1 cellular context compared by ENCODE assay signal in genomic region chr13:32195713-32196112, GRCh38.
TF ChIP-seq lines count a peak whose summit lies in the region.

No MANE protein-coding gene starts in this region.

TF ChIP-seq in HepG2, 621 proteins besides CTCF, POLR2A, EP300 and RAD21 (continued from another document):
- TF ChIP-seq PAXIP1 (CRISPR knock-in tag; conservative IDR thresholded peaks at IDR 0.05): 0 out of 2 replicates have a peak, but pooled peaks have one; percentile 18
- TF ChIP-seq AKAP8 (CRISPR knock-in tag; IDR thresholded peaks at IDR 0.05): no peak
- TF ChIP-seq FOXA1 (IDR thresholded peaks at IDR 0.05): no peak
- peak; percentile 75 for TF ChIP-seq FOXA1 (CRISPR knock-in tag; IDR thresholded peaks at IDR 0.05)
- no peak for TF ChIP-seq SAFB2 (CRISPR knock-in tag; IDR thresholded peaks at IDR 0.05; ENCODE audit: borderline replicate concordance, low read depth)
- no peak for TF ChIP-seq KAT2B (IDR thresholded peaks at IDR 0.05; ENCODE audit: borderline replicate concordance, low read depth, low read length)
- TF ChIP-seq, protein P1, sequence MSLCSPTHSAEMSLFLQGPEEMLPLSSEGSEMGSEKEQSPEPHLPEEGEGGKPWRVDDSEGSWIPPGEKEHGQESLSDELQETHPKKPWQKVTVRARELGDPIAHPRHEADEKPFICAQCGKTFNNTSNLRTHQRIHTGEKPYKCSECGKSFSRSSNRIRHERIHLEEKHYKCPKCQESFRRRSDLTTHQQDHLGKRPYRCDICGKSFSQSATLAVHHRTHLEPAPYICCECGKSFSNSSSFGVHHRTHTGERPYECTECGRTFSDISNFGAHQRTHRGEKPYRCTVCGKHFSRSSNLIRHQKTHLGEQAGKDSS (CRISPR knock-in tag; IDR thresholded peaks at IDR 0.05; ENCODE audit: borderline replicate concordance, low read depth): no peak
- TF ChIP-seq SOX6 (IDR thresholded peaks at IDR 0.05): no peak
- TF ChIP-seq SOX6 (CRISPR knock-in tag; IDR thresholded peaks at IDR 0.05): peak; percentile 90
- TF ChIP-seq CREB1 (IDR thresholded peaks at IDR 0.05): no peak
- TF ChIP-seq CREB1 (CRISPR knock-in tag; IDR thresholded peaks at IDR 0.05): peak; percentile 44
- TF ChIP-seq RARA (CRISPR knock-in tag; IDR thresholded peaks at IDR 0.05): peak; percentile 28; the same call in 1 of the 2 replicates
- TF ChIP-seq NR2F2 (IDR thresholded peaks at IDR 0.05; ENCODE audit: borderline replicate concordance, low read depth): 0 out of 2 replicates have a peak, but pooled peaks have one; percentile 50
- TF ChIP-seq, protein P2, sequence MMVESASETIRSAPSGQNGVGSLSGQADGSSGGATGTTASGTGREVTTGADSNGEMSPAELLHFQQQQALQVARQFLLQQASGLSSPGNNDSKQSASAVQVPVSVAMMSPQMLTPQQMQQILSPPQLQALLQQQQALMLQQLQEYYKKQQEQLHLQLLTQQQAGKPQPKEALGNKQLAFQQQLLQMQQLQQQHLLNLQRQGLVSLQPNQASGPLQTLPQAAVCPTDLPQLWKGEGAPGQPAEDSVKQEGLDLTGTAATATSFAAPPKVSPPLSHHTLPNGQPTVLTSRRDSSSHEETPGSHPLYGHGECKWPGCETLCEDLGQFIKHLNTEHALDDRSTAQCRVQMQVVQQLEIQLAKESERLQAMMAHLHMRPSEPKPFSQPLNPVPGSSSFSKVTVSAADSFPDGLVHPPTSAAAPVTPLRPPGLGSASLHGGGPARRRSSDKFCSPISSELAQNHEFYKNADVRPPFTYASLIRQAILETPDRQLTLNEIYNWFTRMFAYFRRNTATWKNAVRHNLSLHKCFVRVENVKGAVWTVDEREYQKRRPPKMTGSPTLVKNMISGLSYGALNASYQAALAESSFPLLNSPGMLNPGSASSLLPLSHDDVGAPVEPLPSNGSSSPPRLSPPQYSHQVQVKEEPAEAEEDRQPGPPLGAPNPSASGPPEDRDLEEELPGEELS (CRISPR knock-in tag; IDR thresholded peaks at IDR 0.05): 0 out of 2 replicates have a peak, but pooled peaks have one; percentile 12
- peak; percentile 62 for TF ChIP-seq CEBPG (CRISPR knock-in tag; IDR thresholded peaks at IDR 0.05)
- no peak for TF ChIP-seq TBL1XR1 (IDR thresholded peaks at IDR 0.05; ENCODE audit: borderline replicate concordance, low read length, partially characterized antibody)
- peak; percentile 51; the same call in 1 of the 2 replicates for TF ChIP-seq NCOA2 (CRISPR knock-in tag; IDR thresholded peaks at IDR 0.05)
- 0 out of 2 replicates have a peak, but pooled peaks have one; percentile 23 for TF ChIP-seq POGZ (CRISPR knock-in tag; IDR thresholded peaks at IDR 0.05)
- TF ChIP-seq SOX13 (IDR thresholded peaks at IDR 0.05): peak; percentile 75
- TF ChIP-seq SOX13 (CRISPR knock-in tag; conservative IDR thresholded peaks at IDR 0.05 in 1 of 2, IDR thresholded peaks at IDR 0.05 in 1 of 2): peak in 1 of 2 experiments; percentile 94; a peak in 2 of 4 replicates
- TF ChIP-seq NR2F1 (CRISPR knock-in tag; IDR thresholded peaks at IDR 0.05): 0 out of 4 replicates have a peak, but pooled peaks of 1 of the 2 experiments have one; percentile 48
- peak; percentile 54 for TF ChIP-seq HNF4A (CRISPR knock-in tag; IDR thresholded peaks at IDR 0.05)
- TF ChIP-seq HMG20A (CRISPR knock-in tag; IDR thresholded peaks at IDR 0.05; ENCODE audit: borderline replicate concordance): peak; percentile 35; the same call in 1 of the 2 replicates
- TF ChIP-seq, protein P3, sequence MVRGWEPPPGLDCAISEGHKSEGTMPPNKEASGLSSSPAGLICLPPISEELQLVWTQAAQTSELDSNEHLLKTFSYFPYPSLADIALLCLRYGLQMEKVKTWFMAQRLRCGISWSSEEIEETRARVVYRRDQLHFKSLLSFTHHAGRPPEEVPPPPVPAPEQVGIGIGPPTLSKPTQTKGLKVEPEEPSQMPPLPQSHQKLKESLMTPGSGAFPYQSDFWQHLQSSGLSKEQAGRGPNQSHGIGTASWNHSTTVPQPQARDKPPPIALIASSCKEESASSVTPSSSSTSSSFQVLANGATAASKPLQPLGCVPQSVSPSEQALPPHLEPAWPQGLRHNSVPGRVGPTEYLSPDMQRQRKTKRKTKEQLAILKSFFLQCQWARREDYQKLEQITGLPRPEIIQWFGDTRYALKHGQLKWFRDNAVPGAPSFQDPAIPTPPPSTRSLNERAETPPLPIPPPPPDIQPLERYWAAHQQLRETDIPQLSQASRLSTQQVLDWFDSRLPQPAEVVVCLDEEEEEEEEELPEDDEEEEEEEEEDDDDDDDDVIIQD (CRISPR knock-in tag; IDR thresholded peaks at IDR 0.05; ENCODE audit: low read depth): peak; percentile 37; the same call in 1 of the 2 replicates
- peak; percentile 76 for TF ChIP-seq NR2F6 (IDR thresholded peaks at IDR 0.05)
- TF ChIP-seq NR2F6 (CRISPR knock-in tag; IDR thresholded peaks at IDR 0.05): peak; percentile 64; the same call in 1 of the 2 replicates
- TF ChIP-seq HDAC2 (CRISPR knock-in tag; IDR thresholded peaks at IDR 0.05): 0 out of 2 replicates have a peak, but pooled peaks have one; percentile 20
- TF ChIP-seq, protein P4, sequence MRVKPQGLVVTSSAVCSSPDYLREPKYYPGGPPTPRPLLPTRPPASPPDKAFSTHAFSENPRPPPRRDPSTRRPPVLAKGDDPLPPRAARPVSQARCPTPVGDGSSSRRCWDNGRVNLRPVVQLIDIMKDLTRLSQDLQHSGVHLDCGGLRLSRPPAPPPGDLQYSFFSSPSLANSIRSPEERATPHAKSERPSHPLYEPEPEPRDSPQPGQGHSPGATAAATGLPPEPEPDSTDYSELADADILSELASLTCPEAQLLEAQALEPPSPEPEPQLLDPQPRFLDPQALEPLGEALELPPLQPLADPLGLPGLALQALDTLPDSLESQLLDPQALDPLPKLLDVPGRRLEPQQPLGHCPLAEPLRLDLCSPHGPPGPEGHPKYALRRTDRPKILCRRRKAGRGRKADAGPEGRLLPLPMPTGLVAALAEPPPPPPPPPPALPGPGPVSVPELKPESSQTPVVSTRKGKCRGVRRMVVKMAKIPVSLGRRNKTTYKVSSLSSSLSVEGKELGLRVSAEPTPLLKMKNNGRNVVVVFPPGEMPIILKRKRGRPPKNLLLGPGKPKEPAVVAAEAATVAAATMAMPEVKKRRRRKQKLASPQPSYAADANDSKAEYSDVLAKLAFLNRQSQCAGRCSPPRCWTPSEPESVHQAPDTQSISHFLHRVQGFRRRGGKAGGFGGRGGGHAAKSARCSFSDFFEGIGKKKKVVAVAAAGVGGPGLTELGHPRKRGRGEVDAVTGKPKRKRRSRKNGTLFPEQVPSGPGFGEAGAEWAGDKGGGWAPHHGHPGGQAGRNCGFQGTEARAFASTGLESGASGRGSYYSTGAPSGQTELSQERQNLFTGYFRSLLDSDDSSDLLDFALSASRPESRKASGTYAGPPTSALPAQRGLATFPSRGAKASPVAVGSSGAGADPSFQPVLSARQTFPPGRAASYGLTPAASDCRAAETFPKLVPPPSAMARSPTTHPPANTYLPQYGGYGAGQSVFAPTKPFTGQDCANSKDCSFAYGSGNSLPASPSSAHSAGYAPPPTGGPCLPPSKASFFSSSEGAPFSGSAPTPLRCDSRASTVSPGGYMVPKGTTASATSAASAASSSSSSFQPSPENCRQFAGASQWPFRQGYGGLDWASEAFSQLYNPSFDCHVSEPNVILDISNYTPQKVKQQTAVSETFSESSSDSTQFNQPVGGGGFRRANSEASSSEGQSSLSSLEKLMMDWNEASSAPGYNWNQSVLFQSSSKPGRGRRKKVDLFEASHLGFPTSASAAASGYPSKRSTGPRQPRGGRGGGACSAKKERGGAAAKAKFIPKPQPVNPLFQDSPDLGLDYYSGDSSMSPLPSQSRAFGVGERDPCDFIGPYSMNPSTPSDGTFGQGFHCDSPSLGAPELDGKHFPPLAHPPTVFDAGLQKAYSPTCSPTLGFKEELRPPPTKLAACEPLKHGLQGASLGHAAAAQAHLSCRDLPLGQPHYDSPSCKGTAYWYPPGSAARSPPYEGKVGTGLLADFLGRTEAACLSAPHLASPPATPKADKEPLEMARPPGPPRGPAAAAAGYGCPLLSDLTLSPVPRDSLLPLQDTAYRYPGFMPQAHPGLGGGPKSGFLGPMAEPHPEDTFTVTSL (CRISPR knock-in tag; IDR thresholded peaks at IDR 0.05; ENCODE audit: borderline replicate concordance): 0 out of 2 replicates have a peak, but pooled peaks have one; percentile 34
- TF ChIP-seq GATAD2A (CRISPR knock-in tag; IDR thresholded peaks at IDR 0.05): peak; percentile 66
- TF ChIP-seq HNF4G (IDR thresholded peaks at IDR 0.05; ENCODE audit: borderline replicate concordance, low read depth, low read length): peak; percentile 42; the same call in 1 of the 2 replicates
- TF ChIP-seq HNF4G (CRISPR knock-in tag; IDR thresholded peaks at IDR 0.05; ENCODE audit: borderline replicate concordance, low read depth): no peak
- TF ChIP-seq KDM1A (CRISPR knock-in tag; IDR thresholded peaks at IDR 0.05): no peak
